In genomic region chr6:33288942-33289783, GRCh38 we compare ENCODE assay signal across 8 cellular contexts. TPM values are rescaled to one million over a fixed set of nuclear protein-coding genes. Genes with fewer than 3 reads are reported as not detected.
A peak's percentile ranks its signal among the peaks of the same experiment; 100 is the strongest.
DNase-seq lines count a peak whose midpoint lies in the region; ATAC-seq, FAIRE-seq and TF ChIP-seq lines count a peak whose summit lies in the region.

Gene PFDN6 (plus strand): TSS chr6:33289601. CDS start chr6:33289857, 256 bp downstream.
Gene WDR46 (minus strand): TSS chr6:33289239. CDS start chr6:33289170, 69 bp downstream.

- FAIRE-seq in RCC 7860 (lab: Jason Lieb, UNC): no peak

- H3K36me3 ChIP-seq in KOPT-K1 (ENCODE audit: insufficient read depth, low read length) (peaks cover 72% of the 10 kb centered on the region), fibroblast of lung (ENCODE audit: control insufficient read depth, insufficient read depth, low read length) (peaks cover 27% of the 10 kb centered on the region)

- TF ChIP-seq CTCF in fibroblast of lung (conservative IDR thresholded peaks at IDR 0.05 in 1 of 2, IDR thresholded peaks at IDR 0.05 in 1 of 2; ENCODE audit: low read depth in 1 of 2, low read length in 2 of 2): no peak

- peak within 1 kb of the TSS; percentile 100 for H3K4me2 ChIP-seq in fibroblast of lung (ENCODE audit: extremely low read depth, insufficient read depth, low read length)

- H3K9me3 Mint-ChIP-seq in naive B cell: no peaks in the 10 kb centered on the region
- no peaks in the 10 kb centered on the region for H3K9me3 Mint-ChIP-seq in stimulated activated naive CD8-positive, alpha-beta T cell treated with anti-CD3 and anti-CD28 coated beads, Interleukin-15, amount 100 ng/mL, for 72 hours

- H3K4me3 Mint-ChIP-seq in naive B cell: peak within 1 kb of the TSS; percentile 93 to 100 (median 98)
- peak within 1 kb of the TSS; percentile 100 for H3K4me3 Mint-ChIP-seq in stimulated activated naive CD8-positive, alpha-beta T cell treated with anti-CD3 and anti-CD28 coated beads, Interleukin-15, amount 100 ng/mL, for 72 hours

- H3K4me1 Mint-ChIP-seq in naive B cell: peaks cover 40 to 61% (median 54%) of the 10 kb centered on the region in 3 donors
- H3K4me1 Mint-ChIP-seq in stimulated activated naive CD8-positive, alpha-beta T cell treated with anti-CD3 and anti-CD28 coated beads, Interleukin-15, amount 100 ng/mL, for 72 hours: peaks cover 51% of the 10 kb centered on the region

- peak within 1 kb of the TSS; percentile 73 for H3K9ac ChIP-seq in fibroblast of lung (ENCODE audit: insufficient read depth, low read length)

- H3K9me3 ChIP-seq in KOPT-K1 (ENCODE audit: insufficient read depth, low read length, poor library complexity, severe bottlenecking) (no peaks in the 10 kb centered on the region), fibroblast of lung (ENCODE audit: control insufficient read depth, insufficient read depth, low read depth, low read length) (no peaks in the 10 kb centered on the region)

- peak within 1 kb of the TSS; percentile 92 for H2AFZ ChIP-seq in fibroblast of lung (ENCODE audit: low read length)

- H3K27me3 Mint-ChIP-seq in naive B cell: no peaks in the 10 kb centered on the region
- no peaks in the 10 kb centered on the region for H3K27me3 Mint-ChIP-seq in stimulated activated naive CD8-positive, alpha-beta T cell treated with anti-CD3 and anti-CD28 coated beads, Interleukin-15, amount 100 ng/mL, for 72 hours

- H3K27ac ChIP-seq in KOPT-K1 (ENCODE audit: low read depth, low read length, poor library complexity, severe bottlenecking) (peak within 1 kb of the TSS; percentile 68), fibroblast of lung (ENCODE audit: insufficient read depth, low read length) (peak within 1 kb of the TSS; percentile 75)

- peak; percentile 92 for DNase-seq in Daoy (ENCODE audit: low read depth)
- DNase-seq in RCC 7860 (ENCODE audit: low spot score): peak; percentile 74
- peak; percentile 60 for DNase-seq in activated T-helper 1 cell treated with Interleukin-2 at 50 U/mL for 16 hours (ENCODE audit: low read depth)
- peak; percentile 90 for DNase-seq in fibroblast of lung (ENCODE audit: low read depth in 2 of 2)
- peak; percentile 86 for DNase-seq in naive B cell
- DNase-seq in stimulated activated naive CD8-positive, alpha-beta T cell treated with anti-CD3 and anti-CD28 coated beads, Interleukin-15, amount 100 ng/mL, for 72 hours: peak; percentile 77 to 86

- H3K4me1 ChIP-seq in fibroblast of lung (ENCODE audit: control insufficient read depth, extremely low read depth, insufficient read depth, low read length): peaks cover 11% of the 10 kb centered on the region

- ATAC-seq in GM21825 (IDR thresholded peaks at IDR 0.05; ENCODE audit: unreplicated experiment) (peak; percentile 71), naive B cell (ENCODE audit: low read depth in 2 of 2) (peak; percentile 95 to 96)
- peak; percentile 97 for ATAC-seq in stimulated activated naive CD8-positive, alpha-beta T cell treated with anti-CD3 and anti-CD28 coated beads, Interleukin-15, amount 100 ng/mL, for 72 hours

- peaks cover 5 to 11% of the 10 kb centered on the region in 2 donors for H3K36me3 Mint-ChIP-seq in naive B cell

- peaks cover 31% of the 10 kb centered on the region for H3K79me2 ChIP-seq in fibroblast of lung (ENCODE audit: control insufficient read depth, insufficient read depth, low read length)

- peak within 1 kb of the TSS; percentile 88 to 98 (median 96) for H3K27ac Mint-ChIP-seq in naive B cell
- H3K27ac Mint-ChIP-seq in stimulated activated naive CD8-positive, alpha-beta T cell treated with anti-CD3 and anti-CD28 coated beads, Interleukin-15, amount 100 ng/mL, for 72 hours: peak within 1 kb of the TSS; percentile 94 to 99

- H4K20me1 ChIP-seq in fibroblast of lung (ENCODE audit: control insufficient read depth, extremely low read depth, insufficient read depth, low read length): no peaks in the 10 kb centered on the region

- H3K27me3 ChIP-seq in fibroblast of lung (ENCODE audit: control insufficient read depth, insufficient read depth, low read length): no peaks in the 10 kb centered on the region

- H3K4me3 ChIP-seq in fibroblast of lung (replicated peaks in 1 of 4; ENCODE audit: control extremely low read depth in 1 of 4, insufficient read depth in 1 of 4, low read depth in 3 of 4, low read length in 4 of 4): peak within 1 kb of the TSS; percentile 86 to 99 (median 94)

RNA-seq across cellular contexts. Expression of gene PFDN6, which starts in this region (rescaled TPM):
- 126 and 182 TPM in 2 replicates for total RNA-seq in Daoy (2014; rRNA removed; shearing (Covaris generic))
- total RNA-seq in fibroblast of lung: 39.8 and 43.1 TPM in 2 replicates
- polyA plus RNA-seq in fibroblast of lung (46.7 and 50.5 TPM in 2 replicates), naive B cell (ENCODE audit: low read depth in 6 of 6) (10 to 100 TPM; 29.4 to 47.8 (median 41.3) TPM)
- polyA plus RNA-seq in fibroblast of lung (2012): 88.3 and 89.0 TPM in 2 replicates
- polyA minus RNA-seq in fibroblast of lung (ENCODE audit: low replicate concordance): 0.71 and 5.1 TPM in 2 replicates

RNA-seq across cellular contexts. Expression of gene WDR46, which starts in this region (rescaled TPM):
- total RNA-seq in Daoy (2014; rRNA removed; shearing (Covaris generic)): 286 and 362 TPM in 2 replicates
- 55.2 and 67.3 TPM in 2 replicates for total RNA-seq in fibroblast of lung
- polyA plus RNA-seq in fibroblast of lung (31.1 and 45.0 TPM in 2 replicates), naive B cell (ENCODE audit: low read depth in 6 of 6) (10 to 100 TPM; 50.5 to 78.0 (median 59.3) TPM)
- polyA plus RNA-seq in fibroblast of lung (2012): 42.9 and 62.3 TPM in 2 replicates
- 37.5 and 130 TPM in 2 replicates for polyA minus RNA-seq in fibroblast of lung (ENCODE audit: low replicate concordance)

Comparison
In these comparisons a context has a peak if more than half of its experiments do, and no peak if none do; other contexts are left out.
1. Peak in every context shown above with its lines: DNase-seq, ATAC-seq, H3K4me3 ChIP-seq and H3K27ac ChIP-seq.